17 cellular contexts compared by ENCODE assay signal in genomic region chr4:37324526-37324925, GRCh38.
A peak's percentile ranks its signal among the peaks of the same experiment; 100 is the strongest.
DNase-seq lines count a peak whose midpoint lies in the region; ATAC-seq and TF ChIP-seq lines count a peak whose summit lies in the region.
"Had no signal": no experiment of that assay in that cellular context is flagged by ENCODE, and none has a peak within 500 bp of the region (broad histone marks: within the 10 kb centered on the region; RNA-seq: fewer than 3 reads in every experiment).

No MANE protein-coding gene starts in this region.

- no peak for ATAC-seq in HG03521 (IDR thresholded peaks at IDR 0.05; ENCODE audit: unreplicated experiment)
- no peak for ATAC-seq in HG03565 (IDR thresholded peaks at IDR 0.05; ENCODE audit: unreplicated experiment)

- no peaks in the 10 kb centered on the region for H3K9me3 ChIP-seq in left ventricle myocardium inferior (replicated peaks)
- H3K9me3 ChIP-seq: SJSA1 had no signal

- H3K4me3 ChIP-seq in left ventricle myocardium inferior, result no peak overlapping the region
- H3K4me3 ChIP-seq: SJSA1 had no signal

- no peaks in the 10 kb centered on the region for H3K27me3 ChIP-seq in left ventricle myocardium inferior (ENCODE audit: low read depth)
- H3K27me3 ChIP-seq: SJSA1 had no signal

- TF ChIP-seq CTCF in left ventricle myocardium inferior (IDR thresholded peaks at IDR 0.05; ENCODE audit: borderline replicate concordance), result no peak

- intact Hi-C loops in head of caudate nucleus (cut with DNase I) (no loop called here), left ventricle myocardium inferior (cut with micrococcal nuclease) (no loop called here)

- DNase-seq in NCI-H345 (lab: John Stamatoyannopoulos, UW), result peak; percentile 27
- DNase-seq in NCI-H345 treated with DMSO at 0.1 percent for 48 hours (lab: John Stamatoyannopoulos, UW; ENCODE audit: unreplicated experiment), result no peak
- peak; percentile 15 for DNase-seq in NCI-H774 (lab: John Stamatoyannopoulos, UW)
- DNase-seq in head of caudate nucleus, result peak in 32 of 42 donors; percentile 5 to 69 (median 42)
- no peak for DNase-seq in left ventricle myocardium inferior
- DNase-seq: AML-193; CD4-positive, CD25-positive, alpha-beta regulatory T cell; MM.1S; NCI-H2171; NCI-H510A; NK-92 treated with Interleukin-12 subunit alpha and Interleukin-12 subunit beta, amount 100 ng/mL, for 24 hours; OCI-M1; RPMI8226; SW 1271 had no signal

- H3K4me1 ChIP-seq in left ventricle myocardium inferior, result no peaks in the 10 kb centered on the region
- H3K4me1 ChIP-seq: SJSA1 had no signal

- no peaks in the 10 kb centered on the region for H3K36me3 ChIP-seq in left ventricle myocardium inferior
- H3K36me3 ChIP-seq: SJSA1 had no signal

- no peak overlapping the region for H3K27ac ChIP-seq in left ventricle myocardium inferior (replicated peaks)
- H3K27ac ChIP-seq: SJSA1 had no signal

Comparison
In these comparisons a context has a peak if more than half of its experiments do, and no peak if none do; other contexts are left out.
1. DNase-seq: peak in NCI-H345 (single experiment), NCI-H774 (single experiment) and head of caudate nucleus (32 of 42); none in NCI-H345 treated with DMSO at 0.1 percent for 48 hours (single experiment) and left ventricle myocardium inferior (single experiment).